ENCODE assay signal across 8 cellular contexts in the genomic region with DNA sequence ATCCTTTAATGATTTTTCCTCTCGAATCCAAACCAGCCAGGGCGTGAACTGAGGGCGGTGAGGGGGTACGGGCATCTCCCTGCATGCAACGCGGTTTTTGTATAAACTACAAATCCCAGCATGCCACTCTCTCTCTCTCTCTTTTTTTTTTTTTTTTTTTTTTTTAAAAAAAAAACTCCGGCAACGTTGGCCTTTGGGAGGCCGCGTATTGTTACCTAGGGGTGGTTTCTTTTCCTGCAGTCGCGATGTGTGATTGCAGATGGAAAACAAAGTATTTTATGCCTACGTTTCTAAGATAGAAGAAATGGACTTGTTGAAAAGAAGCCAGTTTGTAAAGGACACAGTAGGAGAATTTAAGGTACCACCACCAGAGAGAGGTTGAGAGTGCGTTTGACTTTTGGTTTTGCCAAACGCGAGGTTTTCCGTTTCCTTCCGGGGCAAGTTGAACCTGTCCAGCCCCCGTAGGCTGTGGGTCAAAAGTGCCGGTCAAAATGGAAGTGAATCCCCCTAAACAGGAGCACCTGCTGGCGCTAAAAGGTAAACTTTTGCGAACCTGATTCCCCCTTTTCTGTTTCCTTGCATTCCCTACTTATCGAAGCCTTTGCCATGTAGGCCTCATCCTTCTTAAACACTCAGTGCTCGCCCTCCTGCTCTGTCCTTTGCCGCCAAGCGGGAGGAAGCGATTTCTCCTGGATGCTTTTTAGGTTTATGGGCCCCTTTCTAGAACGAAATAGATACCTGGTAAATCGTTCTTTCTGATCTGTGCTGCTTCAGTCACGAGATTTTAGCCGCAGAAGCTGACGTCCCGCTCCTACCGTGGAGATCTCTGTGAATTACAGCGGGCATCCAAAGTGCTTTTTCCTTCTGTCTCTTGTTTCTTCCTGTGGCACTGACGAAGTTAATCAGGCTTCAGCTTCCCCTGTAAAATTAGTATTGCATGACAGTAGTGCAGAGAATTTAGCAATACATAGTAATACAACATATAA. TPM values are rescaled to one million over a fixed set of nuclear protein-coding genes. Genes with fewer than 3 reads are reported as not detected.
A peak's percentile ranks its signal among the peaks of the same experiment; 100 is the strongest.
DNase-seq lines count a peak whose midpoint lies in the region; FAIRE-seq and TF ChIP-seq lines count a peak whose summit lies in the region.

TSS of gene SHLD3 (plus strand) at position 458 of the 986 bp plus-strand sequence. CDS start 4,561 bp downstream, outside the sequence.
A gene with protein sequence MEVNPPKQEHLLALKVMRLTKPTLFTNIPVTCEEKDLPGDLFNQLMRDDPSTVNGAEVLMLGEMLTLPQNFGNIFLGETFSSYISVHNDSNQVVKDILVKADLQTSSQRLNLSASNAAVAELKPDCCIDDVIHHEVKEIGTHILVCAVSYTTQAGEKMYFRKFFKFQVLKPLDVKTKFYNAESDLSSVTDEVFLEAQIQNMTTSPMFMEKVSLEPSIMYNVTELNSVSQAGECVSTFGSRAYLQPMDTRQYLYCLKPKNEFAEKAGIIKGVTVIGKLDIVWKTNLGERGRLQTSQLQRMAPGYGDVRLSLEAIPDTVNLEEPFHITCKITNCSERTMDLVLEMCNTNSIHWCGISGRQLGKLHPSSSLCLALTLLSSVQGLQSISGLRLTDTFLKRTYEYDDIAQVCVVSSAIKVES (plus strand): TSS at position 458 of the 986 bp plus-strand sequence. CDS start 34 bp downstream, at position 492.

- peak; percentile 4 for FAIRE-seq in endometrium (lab: Jason Lieb, UNC)

- DNase-seq in COLO829 (ENCODE audit: low spot score) = peak; percentile 29
- peak; percentile 63 for DNase-seq in GM20000 (ENCODE audit: low spot score)
- DNase-seq in HT-29 (ENCODE audit: low spot score) = peak; percentile 84
- peak; percentile 83 for DNase-seq in NK-92 treated with Interleukin-12 subunit alpha and Interleukin-12 subunit beta, amount 100 ng/mL, for 24 hours (lab: John Stamatoyannopoulos, UW)
- DNase-seq in activated CD8-positive, alpha-beta memory T cell treated with anti-CD3 and anti-CD28 coated beads for 48 hours (ENCODE audit: low read depth in 2 of 3, low spot score in 2 of 3) = peak; percentile 26 to 56 (median 52)
- peak; percentile 91 for DNase-seq in mesenteric fat pad (ENCODE audit: low spot score)
- DNase-seq in stimulated activated CD8-positive, alpha-beta memory T cell treated with anti-CD3 and anti-CD28 coated beads, Interleukin-15, amount 100 ng/mL, for 1 hour (ENCODE audit: low read depth) = peak; percentile 63

- no peak for TF ChIP-seq CTCF in GM20000 (IDR thresholded peaks at IDR 0.05; ENCODE audit: extremely low read depth, missing control alignments)

RNA-seq across cellular contexts. Expression of gene SHLD3, which starts in this region (rescaled TPM):
- total RNA-seq in HT-29 (2014; rRNA removed; shearing (Covaris generic)) = 1.8 and 2.5 TPM in 2 replicates
- 3.4 TPM for total RNA-seq in mesenteric fat pad

RNA-seq across cellular contexts. Expression of the second gene that starts in this region (rescaled TPM):
- 10.5 and 14.0 TPM in 2 replicates for total RNA-seq in HT-29 (2014; rRNA removed; shearing (Covaris generic))
- 15.4 TPM for total RNA-seq in mesenteric fat pad

Comparison
In these comparisons a context has a peak if more than half of its experiments do, and no peak if none do; other contexts are left out.
1. Peak in every context shown above with its lines: DNase-seq.
2. DNase-seq: peak in every context shown above with its lines; median percentile 91 in mesenteric fat pad; 84 in HT-29; 83 in NK-92 treated with Interleukin-12 subunit alpha and Interleukin-12 subunit beta, amount 100 ng/mL, for 24 hours; 63 in GM20000; 63 in stimulated activated CD8-positive, alpha-beta memory T cell treated with anti-CD3 and anti-CD28 coated beads, Interleukin-15, amount 100 ng/mL, for 1 hour; 52 in activated CD8-positive, alpha-beta memory T cell treated with anti-CD3 and anti-CD28 coated beads for 48 hours; 29 in COLO829.